In genomic region chr2:186308347-186308746, GRCh38 we compare ENCODE assay signal across 13 cellular contexts.
DNase-seq lines count a peak whose midpoint lies in the region; ATAC-seq and TF ChIP-seq lines count a peak whose summit lies in the region.
"Had no signal": no experiment of that assay in that cellular context is flagged by ENCODE, and none has a peak within 500 bp of the region (broad histone marks: within the 10 kb centered on the region; RNA-seq: fewer than 3 reads in every experiment).

No MANE protein-coding gene starts in this region.

- peak; percentile 15 for ATAC-seq in GM18909 (IDR thresholded peaks at IDR 0.05; ENCODE audit: poor library complexity, unreplicated experiment)
- ATAC-seq in left colon: peak; percentile 21
- ATAC-seq in HG02938 (IDR thresholded peaks at IDR 0.05; ENCODE audit: unreplicated experiment): no peak
- ATAC-seq: stimulated activated effector memory CD8-positive, alpha-beta T cell treated with anti-CD3 and anti-CD28 coated beads, Interleukin-12 subunit alpha, Interleukin-12 subunit beta, amount 100 ng/mL, for 72 hours had no signal

- peaks cover 14% of the 10 kb centered on the region for H3K9me3 Mint-ChIP-seq in Caco-2 (ENCODE audit: unreplicated experiment)

- peaks cover 12% of the 10 kb centered on the region; the same call in 1 of the 2 replicates for H3K9me3 ChIP-seq in HUES48 (ENCODE audit: control insufficient read depth, insufficient read depth, low read length)
- H3K9me3 ChIP-seq in Caco-2: peaks cover 14% of the 10 kb centered on the region
- H3K9me3 ChIP-seq in vagina: no peaks in the 10 kb centered on the region
- H3K9me3 ChIP-seq: ovary had no signal

- DNase-seq in choroid plexus epithelial cell (ENCODE audit: low read depth) (peak; percentile 55), left colon (no peak), Caco-2 (no peak), vagina (ENCODE audit: extremely low spot score in 2 of 2) (no peak)
- no peak for DNase-seq in activated CD4-positive, alpha-beta T cell treated with anti-CD3 and anti-CD28 coated beads for 48 hours
- DNase-seq: activated gamma-delta T cell; NCI-H2081 treated with DMSO at 0.1 percent for 48 hours; ovary; stimulated activated CD4-positive, alpha-beta T cell treated with anti-CD3 and anti-CD28 coated beads, Interleukin-1b, Interleukin-23, amount 100 ng/mL, for 48 hours had no signal

- H3K4me1 ChIP-seq in HUES48 (ENCODE audit: control insufficient read depth, insufficient read depth, low read length) (peaks cover 33% of the 10 kb centered on the region), Caco-2 (no peaks in the 10 kb centered on the region), vagina (no peaks in the 10 kb centered on the region)

- no peak overlapping the region for H3K4me3 Mint-ChIP-seq in Caco-2 (ENCODE audit: unreplicated experiment)
- H3K4me3 Mint-ChIP-seq: stimulated activated effector memory CD8-positive, alpha-beta T cell treated with anti-CD3 and anti-CD28 coated beads, Interleukin-12 subunit alpha, Interleukin-12 subunit beta, amount 100 ng/mL, for 72 hours had no signal

- no peak overlapping the region for H3K27ac Mint-ChIP-seq in Caco-2 (ENCODE audit: unreplicated experiment)
- H3K27ac Mint-ChIP-seq: stimulated activated effector memory CD8-positive, alpha-beta T cell treated with anti-CD3 and anti-CD28 coated beads, Interleukin-12 subunit alpha, Interleukin-12 subunit beta, amount 100 ng/mL, for 72 hours had no signal

- CTCF ChIA-PET in Caco-2 (lab: Charles Lee): no interaction called here

- H3K27ac ChIP-seq in HUES48 (ENCODE audit: low read depth, low read length) (peak overlapping the region; percentile 66), vagina (no peak overlapping the region)
- H3K27ac ChIP-seq: ovary had no signal

- intact Hi-C loops in left colon (cut with DNase I, micrococcal nuclease): no loop called here
- intact Hi-C loops in Caco-2 (cut with micrococcal nuclease; ENCODE audit: unreplicated experiment): no loop called here
- intact Hi-C loops in vagina (cut with DNase I): no loop called here

- H3K9ac ChIP-seq in HUES48 (ENCODE audit: low read depth, low read length): no peak overlapping the region

- TF ChIP-seq CTCF in choroid plexus epithelial cell (conservative IDR thresholded peaks at IDR 0.05; ENCODE audit: low read depth, low read length): no peak
- no peak for TF ChIP-seq CTCF in Caco-2 (IDR thresholded peaks at IDR 0.05; ENCODE audit: insufficient read depth in 1 of 2, low read depth in 1 of 2, low read length in 1 of 2, severe bottlenecking in 1 of 2, unreplicated experiment in 1 of 2)
- no peak for TF ChIP-seq CTCF in vagina (IDR thresholded peaks at IDR 0.05)

- no peaks in the 10 kb centered on the region for H3K27me3 Mint-ChIP-seq in Caco-2 (ENCODE audit: insufficient read depth, unreplicated experiment)

- POLR2A ChIA-PET in Caco-2 (lab: Charles Lee): no interaction called here

- H3K27me3 ChIP-seq in HUES48 (ENCODE audit: control insufficient read depth, insufficient read depth, low read length): no peaks in the 10 kb centered on the region
- no peaks in the 10 kb centered on the region for H3K27me3 ChIP-seq in Caco-2 (replicated peaks; ENCODE audit: control insufficient read depth, insufficient read depth, low read length)
- H3K27me3 ChIP-seq in vagina: no peaks in the 10 kb centered on the region
- H3K27me3 ChIP-seq: ovary had no signal

- H3K4me3 ChIP-seq in HUES48 (ENCODE audit: low read depth, low read length) (no peak overlapping the region), choroid plexus epithelial cell (ENCODE audit: low read depth, low read length) (no peak overlapping the region), Caco-2 (ENCODE audit: low read depth, low read length) (no peak overlapping the region), vagina (no peak overlapping the region)
- H3K4me3 ChIP-seq: ovary had no signal

- no TSS peak for BruUV-seq in Caco-2 (replicated peaks; lab: Mats Ljungman, UMichigan)

- H3K36me3 ChIP-seq in HUES48 (ENCODE audit: control insufficient read depth, insufficient read depth, low read length) (no peaks in the 10 kb centered on the region), Caco-2 (ENCODE audit: control insufficient read depth, insufficient read depth, low read length) (no peaks in the 10 kb centered on the region), vagina (no peaks in the 10 kb centered on the region)
- H3K36me3 ChIP-seq: ovary had no signal

- no peaks in the 10 kb centered on the region for H3K36me3 Mint-ChIP-seq in Caco-2 (ENCODE audit: insufficient read depth, unreplicated experiment)
- H3K36me3 Mint-ChIP-seq: stimulated activated effector memory CD8-positive, alpha-beta T cell treated with anti-CD3 and anti-CD28 coated beads, Interleukin-12 subunit alpha, Interleukin-12 subunit beta, amount 100 ng/mL, for 72 hours had no signal

- TF ChIP-seq POLR2A in vagina (IDR thresholded peaks at IDR 0.05): no peak

- H3K4me1 Mint-ChIP-seq in Caco-2 (ENCODE audit: low read depth, unreplicated experiment): peaks cover 7% of the 10 kb centered on the region
- H3K4me1 Mint-ChIP-seq: stimulated activated effector memory CD8-positive, alpha-beta T cell treated with anti-CD3 and anti-CD28 coated beads, Interleukin-12 subunit alpha, Interleukin-12 subunit beta, amount 100 ng/mL, for 72 hours had no signal
